ENCODE assay signal across 7 cellular contexts in genomic region chr11:65539401-65540289, GRCh38. TPM values are rescaled to one million over a fixed set of nuclear protein-coding genes. Genes with fewer than 3 reads are reported as not detected.
A peak's percentile ranks its signal among the peaks of the same experiment; 100 is the strongest.
DNase-seq lines count a peak whose midpoint lies in the region; ATAC-seq, FAIRE-seq and TF ChIP-seq lines count a peak whose summit lies in the region.
"Had no signal": no experiment of that assay in that cellular context is flagged by ENCODE, and none has a peak within 500 bp of the region (broad histone marks: within the 10 kb centered on the region; RNA-seq: fewer than 3 reads in every experiment).

No MANE protein-coding gene starts in this region.

- CTCF ChIA-PET in H1 (lab: Charles Lee; ENCODE audit: partially characterized antibody) = interaction anchor here (0.7 to 10.5 kb wide), 23 partner anchors 9 to 383 kb away, joined by 3 to 284 read pairs (median 5); partner anchors contain the start of genes EHBP1L1, FAM89B, LTBP3 and SCYL1

- no peak overlapping the region for H2BK120ac ChIP-seq in H1 (replicated peaks; ENCODE audit: low read depth, low read length)

- TF ChIP-seq EP300 in Ishikawa (IDR thresholded peaks at IDR 0.05; ENCODE audit: borderline replicate concordance) (no peak), H1 (IDR thresholded peaks at IDR 0.05; ENCODE audit: borderline replicate concordance in 1 of 2, low read depth in 2 of 2, low read length in 2 of 2) (no peak)

- no peak for TF ChIP-seq RAD21 in Ishikawa (IDR thresholded peaks at IDR 0.05; ENCODE audit: low read depth)
- no peak for TF ChIP-seq RAD21 in H1 (IDR thresholded peaks at IDR 0.05 in 1 of 2, conservative IDR thresholded peaks at IDR 0.05 in 1 of 2; ENCODE audit: low read depth in 2 of 2, low read length in 2 of 2)

- H3K56ac ChIP-seq in H1 (replicated peaks; ENCODE audit: insufficient read length, low read depth, low read length) = no peak overlapping the region

- FAIRE-seq in H1 (lab: Jason Lieb, UNC) = no peak
- FAIRE-seq: islet of Langerhans had no signal

- H3K4ac ChIP-seq in H1 (replicated peaks; ENCODE audit: insufficient read length, low read depth, low read length) = peak overlapping the region; percentile 17

- no peak overlapping the region for H2BK12ac ChIP-seq in H1 (ENCODE audit: low read depth, low read length)

- H3K23ac ChIP-seq in H1 (ENCODE audit: insufficient read length) = no peak overlapping the region

- H3K23me2 ChIP-seq in H1 (ENCODE audit: low read depth, low read length) = peaks cover 17% of the 10 kb centered on the region

- no peaks in the 10 kb centered on the region for H3K79me2 ChIP-seq in H1 (ENCODE audit: control insufficient read depth in 1 of 2, insufficient read depth in 2 of 2, low read length in 2 of 2)

- no peak overlapping the region for H2BK15ac ChIP-seq in H1 (ENCODE audit: low read length)

- POLR2A ChIA-PET in H1 (lab: Charles Lee; ENCODE audit: partially characterized antibody) = interaction anchor here (0.6 to 5.2 kb wide), 23 partner anchors 9 to 661 kb away, joined by 3 to 62 read pairs (median 4); partner anchors contain the start of genes EHD1, FAM89B, MALAT1 and NEAT1

- H3K27me3 ChIP-seq in H1 (replicated peaks in 1 of 4; ENCODE audit: control insufficient read depth in 3 of 4, extremely low read depth in 1 of 4, insufficient read depth in 3 of 4, low read length in 3 of 4) = peaks cover 0 to 29% (median 15%) of the 10 kb centered on the region in 4 experiments; a peak in 6 of 7 replicates

- no peaks in the 10 kb centered on the region for H3K9me3 ChIP-seq in H1 (ENCODE audit: insufficient read depth in 2 of 2, low read depth in 1 of 2, low read length in 1 of 2)

- peak overlapping the region; percentile 73 for H4K8ac ChIP-seq in H1 (ENCODE audit: extremely low read depth, insufficient read depth, low read length)

- H3K9ac ChIP-seq in H1 (replicated peaks in 1 of 4; ENCODE audit: extremely low read depth in 1 of 4, low read depth in 3 of 4, low read length in 3 of 4) = no peak overlapping the region

- peak overlapping the region; percentile 64 to 89 for H3K4me2 ChIP-seq in H1 (ENCODE audit: insufficient read depth in 1 of 2, low read depth in 2 of 2, low read length in 2 of 2)

- no peaks in the 10 kb centered on the region for H3K79me1 ChIP-seq in H1 (ENCODE audit: low read depth, low read length)

- H4K5ac ChIP-seq in H1 (ENCODE audit: insufficient read length, low read depth, low read length) = no peak overlapping the region

- no peak overlapping the region for H3K27ac ChIP-seq in H1 (ENCODE audit: low read depth, low read length)

- H3K18ac ChIP-seq in H1 (ENCODE audit: extremely low read depth, low read length) = no peak overlapping the region; the same call in 1 of the 2 replicates

- 3% methylated on average over 38 of the region's 90 CpGs; no CpG with 5 or more reads in 1 of the 2 experiments for WGBS in H1 (ENCODE audit: extremely low coverage in 1 of 2, insufficient coverage in 1 of 2, insufficient read length in 1 of 2, insufficient replicate concordance in 2 of 2, low coverage in 1 of 2, low lambda C conversion rate in 2 of 2, missing lambda C conversion rate in 1 of 2), 2 experiments

- peaks cover 0 to 9% (median 1%) of the 10 kb centered on the region in 4 experiments; a peak in 5 of 7 replicates for H3K4me1 ChIP-seq in H1 (replicated peaks in 1 of 4; ENCODE audit: control insufficient read depth in 3 of 4, insufficient read depth in 4 of 4, low read length in 3 of 4)

- no peak for TF ChIP-seq POLR2A in H1 (IDR thresholded peaks at IDR 0.05; ENCODE audit: control extremely low read depth in 1 of 2, low read depth in 2 of 2, low read length in 2 of 2)

- peaks cover 3 to 16% of the 10 kb centered on the region in 2 experiments for H4K20me1 ChIP-seq in H1 (replicated peaks in 1 of 2; ENCODE audit: control insufficient read depth in 1 of 2, insufficient read depth in 2 of 2, low read length in 2 of 2)

- no peak overlapping the region for H3K14ac ChIP-seq in H1 (ENCODE audit: insufficient read length)

- peak overlapping the region; percentile 69; the same call in 1 of the 2 replicates for H2BK5ac ChIP-seq in H1 (ENCODE audit: low read depth, low read length)

- TF ChIP-seq CTCF in H1 (IDR thresholded peaks at IDR 0.05; ENCODE audit: control extremely low read depth in 1 of 3, insufficient read depth in 1 of 3, low read depth in 1 of 3, low read length in 3 of 3) = no peak

- peaks cover 0 to 6% (median 2%) of the 10 kb centered on the region in 4 experiments; a peak in 3 of 8 replicates for H3K36me3 ChIP-seq in H1 (ENCODE audit: control insufficient read depth in 2 of 4, insufficient read depth in 4 of 4, low read length in 3 of 4)

- no peak overlapping the region for H2BK20ac ChIP-seq in H1 (ENCODE audit: low read length)

- H3K4me3 ChIP-seq in H1 (ENCODE audit: extremely low read depth in 1 of 4, insufficient read depth in 2 of 4, low read depth in 3 of 4, low read length in 4 of 4) (peak overlapping the region; percentile 16 to 68 (median 40)), skeletal muscle cell (ENCODE audit: low read depth, low read length) (peak overlapping the region; percentile 54)

- peak overlapping the region; percentile 73 for H4K91ac ChIP-seq in H1 (replicated peaks; ENCODE audit: insufficient read length, low read length)

- ATAC-seq in GM21381 (IDR thresholded peaks at IDR 0.05; ENCODE audit: unreplicated experiment) = peak; percentile 51

- H2AK5ac ChIP-seq in H1 (ENCODE audit: low read depth, low read length) = no peak overlapping the region

- peak in 1 of 2 experiments; percentile 89 for DNase-seq in H1 (ENCODE audit: low read depth in 1 of 2, low spot score in 2 of 2)
- no peak for DNase-seq in skeletal muscle cell (ENCODE audit: low read depth)
- no peak for DNase-seq in GM03348 (ENCODE audit: low spot score)
- DNase-seq in DMS114 treated with DMSO at 0.1 percent for 48 hours (lab: John Stamatoyannopoulos, UW; ENCODE audit: unreplicated experiment) = no peak

- no peak overlapping the region for H2AFZ ChIP-seq in H1 (ENCODE audit: low read length)

TF ChIP-seq in H1, 55 proteins besides CTCF, POLR2A, EP300 and RAD21 (continues in another document):
- peak; percentile 95 for TF ChIP-seq E2F6 (IDR thresholded peaks at IDR 0.05)

RNA-seq across cellular contexts. Expression of gene SCYL1, which starts 14.8 kb away (rescaled TPM):
- total RNA-seq in H1 (2021; fragmentation: NEBNext Ultra II Directional; extraction: Animal tissue kit (Norgen Biotek cat#: 25700)) = 59.4 and 59.8 TPM in 2 replicates
- 77.7 and 111 TPM in 2 replicates for polyA plus RNA-seq in H1 (2011; rRNA removed)
- 81.5 TPM for polyA plus RNA-seq in H1 (2011; cell fraction: cytosol; rRNA removed)
- polyA plus RNA-seq in H1 (2011; cell fraction: nucleus; rRNA removed) = 125 TPM
- 25.2 to 54.4 TPM (median 48.4 TPM) in 4 replicates for polyA plus RNA-seq in H1 (2012, experiment 1 of 2)
- polyA plus RNA-seq in H1 (2012, experiment 2 of 2) = 47.9 TPM
- 44.5 TPM for polyA plus RNA-seq in H1 (2013, experiment 1 of 2)
- 50.1 TPM for polyA plus RNA-seq in H1 (2013, experiment 2 of 2)
- 40.4 and 48.7 TPM in 2 replicates for polyA minus RNA-seq in H1 (2011; rRNA and poly(A)+ RNA removed)
- polyA minus RNA-seq in H1 (2011; cell fraction: cytosol; rRNA and poly(A)+ RNA removed) = 40.9 TPM
- polyA minus RNA-seq in H1 (2011; cell fraction: nucleus; rRNA and poly(A)+ RNA removed) = 32.2 TPM

RNA-seq across cellular contexts. Expression of gene LTBP3, which starts 18.5 kb away (rescaled TPM):
- total RNA-seq in H1 (2021; fragmentation: NEBNext Ultra II Directional; extraction: Animal tissue kit (Norgen Biotek cat#: 25700)) = 12.8 and 15.3 TPM in 2 replicates
- 17.8 and 25.2 TPM in 2 replicates for polyA plus RNA-seq in H1 (2011; rRNA removed)
- polyA plus RNA-seq in H1 (2011; cell fraction: cytosol; rRNA removed) = 16.0 TPM
- 71.4 TPM for polyA plus RNA-seq in H1 (2011; cell fraction: nucleus; rRNA removed)
- 7.7 to 16.8 TPM (median 14.8 TPM) in 4 replicates for polyA plus RNA-seq in H1 (2012, experiment 1 of 2)
- 7.9 TPM for polyA plus RNA-seq in H1 (2012, experiment 2 of 2)
- 19.0 TPM for polyA plus RNA-seq in H1 (2013, experiment 1 of 2)
- 16.9 TPM for polyA plus RNA-seq in H1 (2013, experiment 2 of 2)
- polyA minus RNA-seq in H1 (2011; rRNA and poly(A)+ RNA removed) = 2.7 and 4.8 TPM in 2 replicates
- 10.1 TPM for polyA minus RNA-seq in H1 (2011; cell fraction: cytosol; rRNA and poly(A)+ RNA removed)
- polyA minus RNA-seq in H1 (2011; cell fraction: nucleus; rRNA and poly(A)+ RNA removed) = 15.4 TPM

RNA-seq across cellular contexts. Expression of gene ZNRD2, which starts 30.6 kb away (rescaled TPM):
- total RNA-seq in H1 (2021; fragmentation: NEBNext Ultra II Directional; extraction: Animal tissue kit (Norgen Biotek cat#: 25700)) = 53.4 and 56.1 TPM in 2 replicates
- 125 and 148 TPM in 2 replicates for polyA plus RNA-seq in H1 (2011; rRNA removed)
- 91.1 TPM for polyA plus RNA-seq in H1 (2011; cell fraction: cytosol; rRNA removed)
- 91.2 TPM for polyA plus RNA-seq in H1 (2011; cell fraction: nucleus; rRNA removed)
- 84.9 to 91.1 TPM (median 88.1 TPM) in 4 replicates for polyA plus RNA-seq in H1 (2012, experiment 1 of 2)
- polyA plus RNA-seq in H1 (2012, experiment 2 of 2) = 128 TPM
- polyA plus RNA-seq in H1 (2013, experiment 1 of 2) = 85.3 TPM
- polyA plus RNA-seq in H1 (2013, experiment 2 of 2) = 89.8 TPM
- 11.7 and 17.5 TPM in 2 replicates for polyA minus RNA-seq in H1 (2011; rRNA and poly(A)+ RNA removed)
- 25.8 TPM for polyA minus RNA-seq in H1 (2011; cell fraction: cytosol; rRNA and poly(A)+ RNA removed)
- polyA minus RNA-seq in H1 (2011; cell fraction: nucleus; rRNA and poly(A)+ RNA removed) = 52.9 TPM

RNA-seq across cellular contexts. Expression of gene FAM89B, which starts 32.7 kb away (rescaled TPM):
- 15.8 and 17.6 TPM in 2 replicates for total RNA-seq in H1 (2021; fragmentation: NEBNext Ultra II Directional; extraction: Animal tissue kit (Norgen Biotek cat#: 25700))
- polyA plus RNA-seq in H1 (2011; rRNA removed) = 32.4 and 39.2 TPM in 2 replicates
- polyA plus RNA-seq in H1 (2011; cell fraction: cytosol; rRNA removed) = 21.2 TPM
- polyA plus RNA-seq in H1 (2011; cell fraction: nucleus; rRNA removed) = 30.1 TPM
- 11.0 to 14.3 TPM (median 11.7 TPM) in 4 replicates for polyA plus RNA-seq in H1 (2012, experiment 1 of 2)
- polyA plus RNA-seq in H1 (2012, experiment 2 of 2) = 14.5 TPM
- polyA plus RNA-seq in H1 (2013, experiment 1 of 2) = 16.9 TPM
- 17.1 TPM for polyA plus RNA-seq in H1 (2013, experiment 2 of 2)
- polyA minus RNA-seq in H1 (2011; rRNA and poly(A)+ RNA removed) = 5.8 and 6.0 TPM in 2 replicates
- 6.2 TPM for polyA minus RNA-seq in H1 (2011; cell fraction: cytosol; rRNA and poly(A)+ RNA removed)
- 17.7 TPM for polyA minus RNA-seq in H1 (2011; cell fraction: nucleus; rRNA and poly(A)+ RNA removed)

RNA-seq across cellular contexts. Expression of gene EHBP1L1, which starts 36.2 kb away (rescaled TPM):
- total RNA-seq in H1 (2021; fragmentation: NEBNext Ultra II Directional; extraction: Animal tissue kit (Norgen Biotek cat#: 25700)) = 6.6 and 7.9 TPM in 2 replicates
- polyA plus RNA-seq in H1 (2011; rRNA removed) = 4.3 and 6.2 TPM in 2 replicates
- polyA plus RNA-seq in H1 (2011; cell fraction: cytosol; rRNA removed) = 7.3 TPM
- 21.8 TPM for polyA plus RNA-seq in H1 (2011; cell fraction: nucleus; rRNA removed)
- 4.6 to 6.7 TPM (median 5.1 TPM) in 4 replicates for polyA plus RNA-seq in H1 (2012, experiment 1 of 2)
- 1.2 TPM for polyA plus RNA-seq in H1 (2012, experiment 2 of 2)
- 6.2 TPM for polyA plus RNA-seq in H1 (2013, experiment 1 of 2)
- polyA plus RNA-seq in H1 (2013, experiment 2 of 2) = 5.6 TPM
- 1.8 and 1.9 TPM in 2 replicates for polyA minus RNA-seq in H1 (2011; rRNA and poly(A)+ RNA removed)
- polyA minus RNA-seq in H1 (2011; cell fraction: cytosol; rRNA and poly(A)+ RNA removed) = 3.4 TPM
- polyA minus RNA-seq in H1 (2011; cell fraction: nucleus; rRNA and poly(A)+ RNA removed) = 3.8 TPM
